Comparison of ENCODE assay signal across 8 cellular contexts in the genomic region with DNA sequence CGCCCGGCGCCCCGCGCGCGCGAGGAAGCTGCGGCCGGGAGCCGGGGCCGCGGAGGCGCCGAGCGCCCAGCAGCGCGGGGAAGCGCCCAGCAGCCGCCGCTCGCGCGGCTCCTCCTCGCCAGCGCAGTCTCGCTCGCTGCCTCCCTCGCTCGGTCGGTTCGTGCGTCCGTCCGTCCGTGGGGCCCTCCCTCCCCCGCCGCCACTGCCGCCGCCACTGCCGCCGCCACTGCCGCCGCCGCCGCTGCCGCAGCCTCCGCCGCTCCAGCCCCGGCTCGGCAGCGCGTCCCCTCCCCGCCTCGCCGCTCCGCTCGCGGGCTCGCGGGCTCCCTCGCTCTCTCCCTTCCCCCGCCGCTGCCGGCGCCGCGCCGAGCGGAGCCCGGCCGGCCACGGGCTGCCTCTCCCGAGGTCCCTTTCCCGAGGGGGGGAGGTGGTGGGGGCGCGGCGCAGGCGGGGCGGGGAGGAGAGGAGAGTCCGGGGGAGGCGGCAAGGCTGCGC. TPM values are rescaled to one million over a fixed set of nuclear protein-coding genes. Genes with fewer than 3 reads are reported as not detected.
DNase-seq lines count a peak whose midpoint lies in the region; ATAC-seq, FAIRE-seq and TF ChIP-seq lines count a peak whose summit lies in the region.

TSS of gene KCND3 (minus strand) at position 138 of the 495 bp plus-strand sequence.

- H4K20me1 ChIP-seq in neural cell (ENCODE audit: insufficient read depth): no peaks in the 10 kb centered on the region

- H3K36me3 ChIP-seq in neural cell (ENCODE audit: insufficient read depth, low read length): no peaks in the 10 kb centered on the region

- intact Hi-C loops in activated B cell treated with CpG ODN at 0.5 μM for 24 hours (cut with micrococcal nuclease): no loop called here

- H3K9me3 Mint-ChIP-seq in activated naive CD4-positive, alpha-beta T cell treated with anti-CD3 and anti-CD28 coated beads, Interleukin-2, amount 50 U/mL, for 24 hours: no peaks in the 10 kb centered on the region
- H3K9me3 Mint-ChIP-seq in activated B cell treated with CpG ODN at 0.5 μM for 24 hours: no peaks in the 10 kb centered on the region

- peak within 1 kb of the TSS; percentile 25 for H3K27ac ChIP-seq in neural cell (ENCODE audit: low read length)

- H3K27me3 Mint-ChIP-seq in activated naive CD4-positive, alpha-beta T cell treated with anti-CD3 and anti-CD28 coated beads, Interleukin-2, amount 50 U/mL, for 24 hours: peaks cover 35% of the 10 kb centered on the region
- peaks cover 73% of the 10 kb centered on the region for H3K27me3 Mint-ChIP-seq in activated B cell treated with CpG ODN at 0.5 μM for 24 hours

- no peaks in the 10 kb centered on the region for H3K9me3 ChIP-seq in neural cell (ENCODE audit: low read length)

- H3K9ac ChIP-seq in neural cell (ENCODE audit: low read length): peak within 1 kb of the TSS; percentile 77

- CTCF ChIA-PET in activated B cell treated with CpG ODN at 0.5 μM for 24 hours (lab: Charles Lee): no interaction called here

- H3K36me3 Mint-ChIP-seq in activated naive CD4-positive, alpha-beta T cell treated with anti-CD3 and anti-CD28 coated beads, Interleukin-2, amount 50 U/mL, for 24 hours: no peaks in the 10 kb centered on the region
- no peaks in the 10 kb centered on the region for H3K36me3 Mint-ChIP-seq in activated B cell treated with CpG ODN at 0.5 μM for 24 hours (ENCODE audit: low read depth)

- H3K4me3 Mint-ChIP-seq in activated naive CD4-positive, alpha-beta T cell treated with anti-CD3 and anti-CD28 coated beads, Interleukin-2, amount 50 U/mL, for 24 hours: peak within 1 kb of the TSS; percentile 65
- peak within 1 kb of the TSS; percentile 52 for H3K4me3 Mint-ChIP-seq in activated B cell treated with CpG ODN at 0.5 μM for 24 hours

- H2AFZ ChIP-seq in neural cell (ENCODE audit: low read depth, low read length): peak within 1 kb of the TSS; percentile 51

- H3K27ac Mint-ChIP-seq in activated naive CD4-positive, alpha-beta T cell treated with anti-CD3 and anti-CD28 coated beads, Interleukin-2, amount 50 U/mL, for 24 hours: no peak within 1 kb of the TSS
- no peak within 1 kb of the TSS for H3K27ac Mint-ChIP-seq in activated B cell treated with CpG ODN at 0.5 μM for 24 hours

- peak within 1 kb of the TSS; percentile 79 for H3K4me2 ChIP-seq in neural cell (ENCODE audit: low read length)

- ATAC-seq in activated B cell treated with CpG ODN at 0.5 μM for 24 hours (ENCODE audit: low read depth): peak; percentile 42
- ATAC-seq in HG02970 (IDR thresholded peaks at IDR 0.05; ENCODE audit: low FRiP score, unreplicated experiment): no peak

- POLR2A ChIA-PET in activated B cell treated with CpG ODN at 0.5 μM for 24 hours (lab: Charles Lee): no interaction called here

- H3K9me2 ChIP-seq in neural cell (ENCODE audit: insufficient read depth, low read length): no peaks in the 10 kb centered on the region

- peak within 1 kb of the TSS; percentile 86 for H3K4me3 ChIP-seq in neural cell (ENCODE audit: low read length)

- H3K79me2 ChIP-seq in neural cell (replicated peaks; ENCODE audit: insufficient read depth, low read length): no peaks in the 10 kb centered on the region

- no peak for TF ChIP-seq EP300 in neural cell (conservative IDR thresholded peaks at IDR 0.05; ENCODE audit: poor library complexity, severe bottlenecking)

- no peak for TF ChIP-seq RAD21 in neural cell (conservative IDR thresholded peaks at IDR 0.05)

- no peaks in the 10 kb centered on the region for H3F3A ChIP-seq in neural cell (ENCODE audit: insufficient read depth, low read length, poor library complexity, severe bottlenecking)

- DNase-seq in activated naive CD4-positive, alpha-beta T cell treated with anti-CD3 and anti-CD28 coated beads, Interleukin-2, amount 50 U/mL, for 16 hours: no peak
- DNase-seq in activated B cell treated with CpG ODN at 0.5 μM for 24 hours (peak; percentile 18), frontal cortex (ENCODE audit: low spot score in 2 of 2) (peak in 1 of 2 donors; percentile 68), NCI-H1436 (lab: John Stamatoyannopoulos, UW) (no peak), SK-N-DZ (ENCODE audit: low spot score) (no peak)

- TF ChIP-seq CTCF in activated B cell treated with CpG ODN at 0.5 μM for 24 hours (IDR thresholded peaks at IDR 0.05) (no peak), neural cell (IDR thresholded peaks at IDR 0.05; ENCODE audit: poor library complexity, severe bottlenecking) (no peak)

- peaks cover 9% of the 10 kb centered on the region for H3K4me1 Mint-ChIP-seq in activated naive CD4-positive, alpha-beta T cell treated with anti-CD3 and anti-CD28 coated beads, Interleukin-2, amount 50 U/mL, for 24 hours
- peaks cover 25% of the 10 kb centered on the region for H3K4me1 Mint-ChIP-seq in activated B cell treated with CpG ODN at 0.5 μM for 24 hours

- no peak for FAIRE-seq in frontal cortex (lab: Jason Lieb, UNC)

- H3K27me3 ChIP-seq in neural cell (ENCODE audit: insufficient read depth, low read depth, low read length): peaks cover 38% of the 10 kb centered on the region

TF ChIP-seq in neural cell, 6 proteins besides CTCF, POLR2A, EP300 and RAD21:
- TF ChIP-seq POLR2AphosphoS5 (IDR thresholded peaks at IDR 0.05) (no peak), REST (IDR thresholded peaks at IDR 0.05; ENCODE audit: borderline replicate concordance) (no peak), TAF1 (IDR thresholded peaks at IDR 0.05; ENCODE audit: low read depth) (no peak), EZH2 (IDR thresholded peaks at IDR 0.05; ENCODE audit: borderline replicate concordance, insufficient read depth, low read length, poor library complexity, severe bottlenecking) (no peak)

RNA-seq across cellular contexts. Expression of gene KCND3, which starts in this region (rescaled TPM):
- total RNA-seq in activated B cell treated with CpG ODN at 0.5 μM for 24 hours (0.04 and 0.10 TPM in 2 replicates), frontal cortex (10.6 TPM)
- 7.0 and 7.8 TPM in 2 replicates for polyA plus RNA-seq in neural cell
- polyA minus RNA-seq in neural cell: 18.8 and 19.5 TPM in 2 replicates
- polyA plus RNA-seq in SK-N-DZ (2014; cell fraction: cytosol; rRNA removed): not detected in 2 replicates
- not detected in 2 replicates for polyA plus RNA-seq in SK-N-DZ (2014; cell fraction: nucleus; rRNA removed)

Comparison
In these comparisons a context has a peak if more than half of its experiments do, and no peak if none do; other contexts are left out.
1. RNA of gene KCND3 (total RNA-seq): 10.6 TPM in frontal cortex (single experiment); 0.04 to 0.10 TPM in activated B cell treated with CpG ODN at 0.5 μM for 24 hours; every median in the first group is over 10 times any median in the second.
2. Peak in DNase-seq and ATAC-seq in activated B cell treated with CpG ODN at 0.5 μM for 24 hours; RNA of the gene not detected or under 1 TPM.